Comparison of ENCODE assay signal across 17 cellular contexts in genomic region chr11:129163714-129164164, GRCh38.
"Had no signal": no experiment of that assay in that cellular context is flagged by ENCODE, and none has a peak within 500 bp of the region (broad histone marks: within the 10 kb centered on the region; RNA-seq: fewer than 3 reads in every experiment).

No MANE protein-coding gene starts in this region.

- H3K4me1 ChIP-seq: parathyroid adenoma had no signal

- H3K27me3 ChIP-seq: hepatocyte, tibial nerve had no signal

- H3K4me1 Mint-ChIP-seq: activated B cell treated with CpG ODN at 0.5 μM for 24 hours; activated naive CD8-positive, alpha-beta T cell treated with anti-CD3 and anti-CD28 coated beads, Interleukin-2, amount 10 ng/mL, durations not matched to agents 7 days and 5 days; brain had no signal

- H3K36me3 Mint-ChIP-seq: activated naive CD8-positive, alpha-beta T cell treated with anti-CD3 and anti-CD28 coated beads, Interleukin-2, amount 10 ng/mL, durations not matched to agents 7 days and 5 days had no signal

- H2AFZ ChIP-seq: hepatocyte, parathyroid adenoma had no signal

- H3K4me3 ChIP-seq: hepatocyte, tibial nerve had no signal

- H3K27ac ChIP-seq: hepatocyte, parathyroid adenoma, tibial nerve had no signal

- DNase-seq: activated B cell treated with CpG ODN at 0.5 μM for 24 hours; activated CD4-positive, alpha-beta T cell treated with anti-CD3 and anti-CD28 coated beads, Interleukin-2, amount 50 U/mL, for 1 hour; activated gamma-delta T cell treated with Interleukin-2 at 50 U/mL for 16 hours; activated naive CD8-positive, alpha-beta T cell treated with anti-CD3 and anti-CD28 coated beads, Interleukin-2, amount 10 ng/mL, durations not matched to agents 7 days and 5 days; caudate nucleus; foreskin fibroblast; left cardiac atrium; mesendoderm; naive thymus-derived CD4-positive, alpha-beta T cell; stimulated activated naive B cell treated with anti-CD40 and anti-IgM and Interleukin-4, amounts not matched to agents 10 μg/mL and 1 μg/mL and 100 μg/mL, for 72 hours; substantia nigra; SW 1271 had no signal

- H3K4me2 ChIP-seq: hepatocyte had no signal

- H3K27me3 Mint-ChIP-seq: activated B cell treated with CpG ODN at 0.5 μM for 24 hours; activated naive CD8-positive, alpha-beta T cell treated with anti-CD3 and anti-CD28 coated beads, Interleukin-2, amount 10 ng/mL, durations not matched to agents 7 days and 5 days; brain; stimulated activated naive B cell treated with anti-CD40 and anti-IgM and Interleukin-4, amounts not matched to agents 10 μg/mL and 1 μg/mL and 100 μg/mL, for 72 hours had no signal

- ATAC-seq: left cardiac atrium; naive thymus-derived CD4-positive, alpha-beta T cell; sciatic nerve; stimulated activated naive B cell treated with anti-CD40 and anti-IgM and Interleukin-4, amounts not matched to agents 10 μg/mL and 1 μg/mL and 100 μg/mL, for 72 hours had no signal

- H3K27ac Mint-ChIP-seq: activated B cell treated with CpG ODN at 0.5 μM for 24 hours; activated naive CD8-positive, alpha-beta T cell treated with anti-CD3 and anti-CD28 coated beads, Interleukin-2, amount 10 ng/mL, durations not matched to agents 7 days and 5 days; brain; naive thymus-derived CD4-positive, alpha-beta T cell; stimulated activated naive B cell treated with anti-CD40 and anti-IgM and Interleukin-4, amounts not matched to agents 10 μg/mL and 1 μg/mL and 100 μg/mL, for 72 hours had no signal

- H3K9ac ChIP-seq: parathyroid adenoma had no signal

- H3K4me3 Mint-ChIP-seq: activated B cell treated with CpG ODN at 0.5 μM for 24 hours; activated naive CD8-positive, alpha-beta T cell treated with anti-CD3 and anti-CD28 coated beads, Interleukin-2, amount 10 ng/mL, durations not matched to agents 7 days and 5 days; brain; naive thymus-derived CD4-positive, alpha-beta T cell; stimulated activated naive B cell treated with anti-CD40 and anti-IgM and Interleukin-4, amounts not matched to agents 10 μg/mL and 1 μg/mL and 100 μg/mL, for 72 hours had no signal
